Comparison of ENCODE assay signal across 1 cellular context in genomic region chr9:114504341-114505186, GRCh38.
TF ChIP-seq lines count a peak whose summit lies in the region.

No MANE protein-coding gene starts in this region.

TF ChIP-seq in K562, 482 proteins besides CTCF, POLR2A, EP300 and RAD21 (continued from another document):
- TF ChIP-seq FOXO4 (CRISPR knock-in tag; IDR thresholded peaks at IDR 0.05) (no peak), LCOR (CRISPR knock-in tag; IDR thresholded peaks at IDR 0.05) (peak; percentile 58; the same call in 1 of the 2 replicates), ZNF12 (CRISPR knock-in tag; IDR thresholded peaks at IDR 0.05) (no peak), NFATC3 (IDR thresholded peaks at IDR 0.05) (no peak), ZBTB7A (IDR thresholded peaks at IDR 0.05; ENCODE audit: borderline replicate concordance, control insufficient read depth, low read depth, low read length) (peak; percentile 49; the same call in 1 of the 2 replicates), BRF1 (IDR thresholded peaks at IDR 0.05; ENCODE audit: borderline replicate concordance, extremely low read depth, insufficient read length) (no peak), WHSC1 (IDR thresholded peaks at IDR 0.05; ENCODE audit: low read length) (no peak), ZNF347 (CRISPR knock-in tag; IDR thresholded peaks at IDR 0.05; ENCODE audit: low read depth) (no peak), ATF4 (CRISPR knock-in tag; IDR thresholded peaks at IDR 0.05) (no peak), GATA2 (CRISPR knock-in tag; IDR thresholded peaks at IDR 0.05) (no peak), ZNF24 (IDR thresholded peaks at IDR 0.05) (0 out of 2 replicates have a peak, but pooled peaks have one; percentile 10), MCM2 (IDR thresholded peaks at IDR 0.05; ENCODE audit: low read depth) (no peak), RBBP5 (IDR thresholded peaks at IDR 0.05; ENCODE audit: borderline replicate concordance, insufficient read depth, low read length, poor library complexity, severe bottlenecking) (peak; percentile 67), MYC (IDR thresholded peaks at IDR 0.05; ENCODE audit: low read depth, low read length) (0 out of 2 replicates have a peak, but pooled peaks have one; percentile 33), MYC (CRISPR knock-in tag; IDR thresholded peaks at IDR 0.05; ENCODE audit: borderline replicate concordance, low read depth) (no peak), ZNF561 (CRISPR knock-in tag; conservative IDR thresholded peaks at IDR 0.05) (no peak), ZNF551 (CRISPR knock-in tag; IDR thresholded peaks at IDR 0.05) (no peak), USF2 (CRISPR knock-in tag; IDR thresholded peaks at IDR 0.05) (no peak), STAT5A (IDR thresholded peaks at IDR 0.05; ENCODE audit: borderline replicate concordance, low read length) (no peak), LARP7 (IDR thresholded peaks at IDR 0.05) (no peak)
